ENCODE assay signal across 23 cellular contexts in the genomic region with DNA sequence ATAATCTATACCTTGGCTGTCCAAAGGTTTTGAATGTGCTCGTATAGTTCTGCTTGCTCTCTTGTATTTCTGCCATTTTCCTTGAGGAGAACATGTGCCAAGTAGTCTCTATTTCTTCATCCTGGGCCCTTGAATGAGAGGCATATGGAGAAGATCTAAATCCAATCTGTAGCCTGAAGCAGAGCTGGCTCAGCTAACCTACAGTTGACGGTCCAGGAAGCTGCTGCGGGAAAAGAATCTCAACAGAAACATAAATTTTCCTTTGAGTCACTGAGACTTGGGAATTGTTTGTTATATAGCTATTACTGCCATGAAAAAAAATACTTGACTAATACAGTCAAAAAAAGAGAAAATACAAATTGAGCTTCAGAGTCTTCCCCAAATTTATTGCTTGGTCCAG. TPM values are rescaled to one million over a fixed set of nuclear protein-coding genes. Genes with fewer than 3 reads are reported as not detected.
"Had no signal": no experiment of that assay in that cellular context is flagged by ENCODE, and none has a peak within 500 bp of the region (broad histone marks: within the 10 kb centered on the region; RNA-seq: fewer than 3 reads in every experiment).

No MANE protein-coding gene starts in this region.

- H3K4me3 ChIP-seq: body of pancreas, cardiac muscle cell, gastroesophageal sphincter, heart left ventricle, lower lobe of right lung, smooth muscle cell, stomach, transverse colon had no signal

- H3K36me3 ChIP-seq: cardiac muscle cell, gastroesophageal sphincter, heart left ventricle, lower lobe of right lung, stomach, transverse colon had no signal

- H3K9me3 ChIP-seq: body of pancreas, gastroesophageal sphincter, heart left ventricle, lower lobe of right lung, stomach, transverse colon had no signal

- H3K4me1 ChIP-seq: body of pancreas, gastroesophageal sphincter, heart left ventricle, lower lobe of right lung, stomach, transverse colon had no signal

- H3K27ac ChIP-seq: body of pancreas, cardiac muscle cell, gastroesophageal sphincter, heart left ventricle, lower lobe of right lung, stomach, VCaP had no signal

- H3K4me2 ChIP-seq: smooth muscle cell had no signal

- DNase-seq: activated CD4-positive, alpha-beta T cell treated with anti-CD3 and anti-CD28 coated beads, Interleukin-2, amount 10 ng/mL, durations not matched to agents 7 days and 5 days; activated CD4-positive, CD25-positive, alpha-beta regulatory T cell treated with anti-CD3 and anti-CD28 coated beads, Interleukin-2, amount 50 U/mL, for 72 hours; activated CD8-positive, alpha-beta memory T cell treated with anti-CD3 and anti-CD28 coated beads, Interleukin-2, amount 10 ng/mL, durations not matched to agents 7 days and 5 days; activated CD8-positive, alpha-beta T cell treated with anti-CD3 and anti-CD28 coated beads for 36 hours; activated effector memory CD4-positive, alpha-beta T cell treated with anti-CD3 and anti-CD28 coated beads, Interleukin-2, amount 50 U/mL, for 16 hours; activated naive CD4-positive, alpha-beta T cell treated with anti-CD3 and anti-CD28 coated beads, Interleukin-2, amount 50 U/mL, for 16 hours; activated naive CD8-positive, alpha-beta T cell treated with anti-CD3 and anti-CD28 coated beads, Interleukin-2, amount 50 U/mL, for 24 hours; activated T-cell treated with anti-CD3 and anti-CD28 coated beads for 4 hours; anterior cingulate cortex; body of pancreas; heart left ventricle; left colon; lower lobe of right lung; naive B cell; occipital lobe; stimulated activated CD4-positive, alpha-beta T cell treated with anti-CD3 and anti-CD28 coated beads, Interleukin-15, amount 100 ng/mL, for 24 hours; stomach; transverse colon had no signal

- H3K27me3 ChIP-seq: body of pancreas, cardiac muscle cell, gastroesophageal sphincter, heart left ventricle, stomach, transverse colon had no signal

RNA-seq across cellular contexts. Expression of a gene that starts 30.1 kb away (rescaled TPM):
- total RNA-seq: activated CD4-positive, alpha-beta T cell treated with anti-CD3 and anti-CD28 coated beads, Interleukin-2, amount 10 ng/mL, durations not matched to agents 7 days and 5 days; activated CD8-positive, alpha-beta memory T cell treated with anti-CD3 and anti-CD28 coated beads, Interleukin-2, amount 10 ng/mL, durations not matched to agents 7 days and 5 days; activated CD8-positive, alpha-beta T cell treated with anti-CD3 and anti-CD28 coated beads for 36 hours; T-helper 2 cell treated with Interferon-gamma antibody and Interleukin-4, amounts not matched to agents 100 ng/mL and 5 ng/mL, for 36 hours had no signal
